ENCODE assay signal across 18 cellular contexts in the genomic region with DNA sequence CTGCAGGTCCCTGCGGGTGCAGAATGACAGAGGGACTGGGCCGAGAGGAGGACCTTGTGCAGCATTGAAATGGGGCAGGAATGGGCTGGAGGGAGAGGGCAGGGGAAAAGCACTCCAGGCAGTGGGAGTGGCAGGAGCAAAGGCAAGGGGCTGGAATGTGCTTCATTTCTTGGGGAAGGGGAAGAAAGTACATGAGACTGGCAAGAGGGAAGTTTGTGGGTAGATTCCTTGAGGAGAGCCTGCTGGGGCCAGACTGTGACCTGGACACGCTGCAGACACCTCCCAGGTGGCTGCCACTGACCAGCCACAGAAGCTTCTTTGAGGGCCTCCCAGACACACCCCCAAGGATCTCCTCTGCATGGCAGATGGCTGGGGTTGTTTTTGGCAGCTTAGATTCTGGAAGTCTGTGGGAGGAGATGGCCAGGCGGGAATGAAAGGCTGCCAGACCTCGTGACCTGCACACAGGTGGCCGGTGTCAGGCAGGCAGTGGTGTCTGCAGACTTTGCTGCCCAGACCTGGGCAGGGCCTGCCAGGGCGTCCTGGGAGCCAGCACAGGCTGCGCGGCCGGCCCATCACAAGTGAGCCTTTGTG. TPM values are rescaled to one million over a fixed set of nuclear protein-coding genes. Genes with fewer than 3 reads are reported as not detected.
DNase-seq lines count a peak whose midpoint lies in the region; ATAC-seq and TF ChIP-seq lines count a peak whose summit lies in the region.
"Had no signal": no experiment of that assay in that cellular context is flagged by ENCODE, and none has a peak within 500 bp of the region (broad histone marks: within the 10 kb centered on the region; RNA-seq: fewer than 3 reads in every experiment).

No MANE protein-coding gene starts in this region.

- H2BK120ac ChIP-seq in neuronal stem cell (ENCODE audit: low read depth, low read length) = no peak overlapping the region

- WGBS in neuronal stem cell (ENCODE audit: extremely low coverage in 2 of 2, insufficient read length in 2 of 2, insufficient replicate concordance in 1 of 2), 2 donors = no CpG with 5 or more reads among the region's 10 CpGs

- H3K4me1 ChIP-seq in left ventricle myocardium inferior (peaks cover 24% of the 10 kb centered on the region), neuronal stem cell (ENCODE audit: control insufficient read depth in 2 of 2, insufficient read depth in 1 of 2, low read depth in 1 of 2, low read length in 2 of 2) (peaks cover 19 to 21% of the 10 kb centered on the region in 2 donors)

- H3K14ac ChIP-seq in neuronal stem cell (ENCODE audit: low read length) = no peak overlapping the region

- intact Hi-C loops in left ventricle myocardium inferior (cut with micrococcal nuclease) = no loop called here

- TF ChIP-seq CTCF in WERI-Rb-1 (IDR thresholded peaks at IDR 0.05; ENCODE audit: low read depth, low read length) (no peak), left ventricle myocardium inferior (IDR thresholded peaks at IDR 0.05; ENCODE audit: borderline replicate concordance) (no peak)

- H2BK12ac ChIP-seq in neuronal stem cell (ENCODE audit: low read length) = no peak overlapping the region

- H3K9me3 ChIP-seq in WERI-Rb-1 (ENCODE audit: severe bottlenecking) (no peaks in the 10 kb centered on the region), left ventricle myocardium inferior (replicated peaks) (no peaks in the 10 kb centered on the region), neuronal stem cell (replicated peaks in 1 of 2; ENCODE audit: control insufficient read depth in 2 of 2, insufficient read depth in 1 of 2, low read depth in 1 of 2, low read length in 2 of 2) (peaks cover 0 to 28% of the 10 kb centered on the region in 2 donors)
- H3K9me3 ChIP-seq: esophagus muscularis mucosa had no signal

- ATAC-seq in HG03095 (IDR thresholded peaks at IDR 0.05; ENCODE audit: unreplicated experiment) = no peak
- no peak for ATAC-seq in GM21360 (IDR thresholded peaks at IDR 0.05; ENCODE audit: unreplicated experiment)
- ATAC-seq: stimulated activated naive CD8-positive, alpha-beta T cell treated with anti-CD3 and anti-CD28 coated beads, Interleukin-15, Interleukin-2, amounts not matched to agents 100 U/mL and 50 U/mL, for 24 hours had no signal

- peak overlapping the region; percentile 54 for H3K18ac ChIP-seq in neuronal stem cell (ENCODE audit: low read length)

- H2BK5ac ChIP-seq in neuronal stem cell (ENCODE audit: low read length) = no peak overlapping the region

- H3K4me3 ChIP-seq in WERI-Rb-1 (ENCODE audit: low read depth, low read length) = no peak overlapping the region
- no peak overlapping the region for H3K4me3 ChIP-seq in left ventricle myocardium inferior
- H3K4me3 ChIP-seq in neuronal stem cell (ENCODE audit: low read length in 2 of 2) = no peak overlapping the region
- H3K4me3 ChIP-seq: esophagus muscularis mucosa, SK-N-MC had no signal

- H3K4me2 ChIP-seq in neuronal stem cell (ENCODE audit: insufficient read depth, low read length, poor library complexity, severe bottlenecking) = peak overlapping the region; percentile 18
- H3K4me2 ChIP-seq: KMS-11 had no signal

- H4K8ac ChIP-seq in neuronal stem cell (ENCODE audit: low read depth, low read length) = no peak overlapping the region

- H2AK5ac ChIP-seq in neuronal stem cell (ENCODE audit: low read depth, low read length) = peak overlapping the region; percentile 1

- H4K91ac ChIP-seq in neuronal stem cell (ENCODE audit: low read depth, low read length, poor library complexity) = no peak overlapping the region

- H3K27me3 ChIP-seq in WERI-Rb-1 (ENCODE audit: insufficient read depth, low read depth, severe bottlenecking) (no peaks in the 10 kb centered on the region), left ventricle myocardium inferior (ENCODE audit: low read depth) (no peaks in the 10 kb centered on the region), neuronal stem cell (ENCODE audit: control insufficient read depth in 3 of 3, insufficient read depth in 3 of 3, low read depth in 1 of 3, low read length in 3 of 3) (no peaks in the 10 kb centered on the region)
- H3K27me3 ChIP-seq: esophagus muscularis mucosa had no signal

- DNase-seq in DMS 273 treated with DMSO at 0.1 percent for 48 hours (lab: John Stamatoyannopoulos, UW) (peak; percentile 82), WERI-Rb-1 (peak; percentile 82), left ventricle myocardium inferior (peak; percentile 34), neuronal stem cell (ENCODE audit: low spot score) (no peak)
- DNase-seq in activated CD4-positive, alpha-beta T cell treated with anti-CD3 and anti-CD28 coated beads, Interleukin-2, amount 50 U/mL, for 48 hours = no peak
- no peak for DNase-seq in stimulated activated CD4-positive, alpha-beta T cell treated with anti-CD3 and anti-CD28 coated beads, Interleukin-12 subunit alpha, Interleukin-12 subunit beta, amount 100 ng/mL, for 4 hours
- DNase-seq: activated naive CD4-positive, alpha-beta T cell treated with anti-CD3 and anti-CD28 coated beads, Interleukin-2, amount 50 U/mL, for 16 hours; activated T-cell treated with anti-CD3 and anti-CD28 coated beads, Interleukin-2, amount 50 U/mL, for 1 hour; DND-41; NCI-H1105; OCI-M1; stimulated activated naive CD8-positive, alpha-beta T cell treated with anti-CD3 and anti-CD28 coated beads, Interleukin-15, Interleukin-2, amounts not matched to agents 100 U/mL and 50 U/mL, for 24 hours had no signal

- no peak overlapping the region for H2BK15ac ChIP-seq in neuronal stem cell (ENCODE audit: low read length)

- H2AFZ ChIP-seq in neuronal stem cell (ENCODE audit: low read length) = no peak overlapping the region

- H3K4ac ChIP-seq in neuronal stem cell (ENCODE audit: low read length) = no peak overlapping the region

- H3K27ac ChIP-seq in WERI-Rb-1 (peak overlapping the region; percentile 55), left ventricle myocardium inferior (replicated peaks) (no peak overlapping the region), neuronal stem cell (replicated peaks; ENCODE audit: low read length) (no peak overlapping the region)
- H3K27ac ChIP-seq: KMS-11, SK-N-MC had no signal

- no peak overlapping the region for H3K23ac ChIP-seq in neuronal stem cell (ENCODE audit: low read depth, low read length, poor library complexity)

- peak overlapping the region; percentile 54 for H3K9ac ChIP-seq in neuronal stem cell (ENCODE audit: low read depth, low read length, poor library complexity)
- H3K9ac ChIP-seq: KMS-11 had no signal

- peaks cover 6% of the 10 kb centered on the region; the same call in 1 of the 2 replicates for H3K36me3 ChIP-seq in WERI-Rb-1
- H3K36me3 ChIP-seq in left ventricle myocardium inferior = no peaks in the 10 kb centered on the region
- peaks cover 0 to 88% of the 10 kb centered on the region in 2 donors for H3K36me3 ChIP-seq in neuronal stem cell (replicated peaks in 1 of 2; ENCODE audit: control insufficient read depth in 2 of 2, insufficient read depth in 2 of 2, low read length in 2 of 2)
- H3K36me3 ChIP-seq: esophagus muscularis mucosa had no signal

- H3K79me1 ChIP-seq in neuronal stem cell (ENCODE audit: low read depth, low read length) = peaks cover 2% of the 10 kb centered on the region

RNA-seq across cellular contexts. Expression of a gene that starts 53.1 kb away (rescaled TPM):
- 11.2 TPM for total RNA-seq in left ventricle myocardium inferior
- 19.8 TPM for polyA plus RNA-seq in neuronal stem cell (2013, experiment 1 of 2)
- 19.2 TPM for polyA plus RNA-seq in neuronal stem cell (2013, experiment 2 of 2)
- total RNA-seq: CD4-positive, alpha-beta T cell had no signal

Comparison
In these comparisons a context has a peak if more than half of its experiments do, and no peak if none do; other contexts are left out.
1. DNase-seq: peak in DMS 273 treated with DMSO at 0.1 percent for 48 hours (single experiment), WERI-Rb-1 (single experiment) and left ventricle myocardium inferior (single experiment); none in neuronal stem cell (single experiment), activated CD4-positive, alpha-beta T cell treated with anti-CD3 and anti-CD28 coated beads, Interleukin-2, amount 50 U/mL, for 48 hours (0 of 2) and stimulated activated CD4-positive, alpha-beta T cell treated with anti-CD3 and anti-CD28 coated beads, Interleukin-12 subunit alpha, Interleukin-12 subunit beta, amount 100 ng/mL, for 4 hours (single experiment).